Comparison of ENCODE assay signal across 42 cellular contexts in the genomic region with DNA sequence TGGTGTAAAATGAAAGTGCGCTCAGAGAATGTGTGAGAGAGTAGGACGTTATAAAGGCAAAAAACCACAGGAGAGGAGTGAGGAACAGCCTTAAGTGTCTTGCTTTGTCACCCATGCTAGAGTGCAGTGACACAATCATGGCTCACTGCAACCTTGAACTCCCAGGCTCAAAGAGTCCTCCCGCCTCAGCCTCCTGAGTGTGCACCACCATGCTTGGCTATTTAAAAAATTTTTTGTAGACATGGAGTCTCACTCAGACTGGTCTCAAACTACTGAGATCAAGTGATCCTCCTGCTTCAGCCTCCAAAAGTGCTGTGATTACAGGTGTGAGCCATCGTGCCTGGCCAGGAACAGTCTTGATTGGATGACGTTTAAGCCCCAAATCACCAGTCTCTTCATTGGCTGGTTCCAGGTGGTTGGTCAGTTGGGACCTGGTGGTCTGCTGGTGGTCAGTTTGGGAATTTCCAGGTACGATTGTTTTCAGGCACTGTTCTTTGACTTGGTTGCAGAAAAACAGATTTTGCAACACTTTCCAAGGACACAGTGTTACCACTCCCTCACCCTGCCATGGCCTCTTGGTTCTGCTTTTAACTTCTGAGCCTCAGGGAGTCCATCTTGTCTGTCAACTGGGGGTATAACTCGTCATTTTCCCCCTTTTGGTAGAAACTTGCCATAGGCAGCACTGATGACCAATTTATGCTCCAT. TPM values are rescaled to one million over a fixed set of nuclear protein-coding genes. Genes with fewer than 3 reads are reported as not detected.
"Had no signal": no experiment of that assay in that cellular context is flagged by ENCODE, and none has a peak within 500 bp of the region (broad histone marks: within the 10 kb centered on the region; RNA-seq: fewer than 3 reads in every experiment).

No MANE protein-coding gene starts in this region.

- H3K27ac Mint-ChIP-seq: activated B cell treated with CpG ODN at 0.5 μM for 24 hours; activated CD4-positive, alpha-beta memory T cell treated with anti-CD3 and anti-CD28 coated beads for 36 hours; activated naive CD4-positive, alpha-beta T cell treated with anti-CD3 and anti-CD28 coated beads, Interleukin-2, amount 10 ng/mL, durations not matched to agents 7 days and 5 days; activated naive CD8-positive, alpha-beta T cell; activated naive CD8-positive, alpha-beta T cell treated with anti-CD3 and anti-CD28 coated beads, Interleukin-2, amount 50 U/mL, for 24 hours; brain had no signal

- H3K36me3 ChIP-seq: MG63 had no signal

- DNase-seq: activated B cell treated with CpG ODN at 0.5 μM for 24 hours; activated CD4-positive, alpha-beta memory T cell treated with anti-CD3 and anti-CD28 coated beads for 36 hours; activated CD4-positive, alpha-beta T cell treated with anti-CD3 and anti-CD28 coated beads for 4 hours; activated CD4-positive, alpha-beta T cell treated with anti-CD3 and anti-CD28 coated beads, Interleukin-2, amount 50 U/mL, for 1 hour; activated CD4-positive, CD25-positive, alpha-beta regulatory T cell treated with anti-CD3 and anti-CD28 coated beads, Interleukin-2, amount 50 U/mL, for 72 hours; activated CD8-positive, alpha-beta memory T cell treated with anti-CD3 and anti-CD28 coated beads, Interleukin-2, amount 50 U/mL, for 4 hours; activated effector memory CD4-positive, alpha-beta T cell treated with Interleukin-2 at 50 U/mL for 16 hours; activated naive CD4-positive, alpha-beta T cell treated with anti-CD3 and anti-CD28 coated beads, Interleukin-2, amount 10 ng/mL, durations not matched to agents 7 days and 5 days; activated naive CD8-positive, alpha-beta T cell treated with anti-CD3 and anti-CD28 coated beads, Interleukin-2, amount 50 U/mL, for 24 hours; activated T-cell treated with anti-CD3 and anti-CD28 coated beads for 4 hours; activated T-cell treated with anti-CD3 and anti-CD28 coated beads, Interleukin-2, amount 50 U/mL, for 48 hours; anterior cingulate cortex; caudate nucleus; cerebellar nuclear complex; Kasumi-1; KG1; MG63; NCI-H1092; NCI-H1417; NCI-H146; NCI-H187; NCI-H2029 treated with DMSO at 0.1 percent for 48 hours; NCI-H2107; NCI-H2171; NCI-H510A; NCI-H526; NCI-H748 treated with DMSO at 0.1 percent for 48 hours; NK-92 treated with Interleukin-12 subunit alpha and Interleukin-12 subunit beta, amount 100 ng/mL, for 24 hours; OCI-M1; RPMI8226; SHP77 treated with DMSO at 0.1 percent for 48 hours; SK-N-SH; SW 1271; T-helper 1 cell; T-helper 2 cell; T-helper 9 cell had no signal

- H3K9me3 ChIP-seq: MG63, SJSA1, SK-N-SH had no signal

- H3K27me3 ChIP-seq: MG63, SJSA1 had no signal

- H3K27me3 Mint-ChIP-seq: activated B cell treated with CpG ODN at 0.5 μM for 24 hours; activated CD4-positive, alpha-beta memory T cell treated with anti-CD3 and anti-CD28 coated beads for 36 hours; activated naive CD4-positive, alpha-beta T cell treated with anti-CD3 and anti-CD28 coated beads, Interleukin-2, amount 10 ng/mL, durations not matched to agents 7 days and 5 days; activated naive CD8-positive, alpha-beta T cell; activated naive CD8-positive, alpha-beta T cell treated with anti-CD3 and anti-CD28 coated beads, Interleukin-2, amount 50 U/mL, for 24 hours; brain had no signal

- H3K4me1 Mint-ChIP-seq: activated B cell treated with CpG ODN at 0.5 μM for 24 hours; activated naive CD4-positive, alpha-beta T cell treated with anti-CD3 and anti-CD28 coated beads, Interleukin-2, amount 10 ng/mL, durations not matched to agents 7 days and 5 days; activated naive CD8-positive, alpha-beta T cell treated with anti-CD3 and anti-CD28 coated beads, Interleukin-2, amount 50 U/mL, for 24 hours; brain had no signal

- H3K4me1 ChIP-seq: SJSA1 had no signal

- H3K4me3 Mint-ChIP-seq: activated B cell treated with CpG ODN at 0.5 μM for 24 hours; activated CD4-positive, alpha-beta memory T cell treated with anti-CD3 and anti-CD28 coated beads for 36 hours; activated naive CD4-positive, alpha-beta T cell treated with anti-CD3 and anti-CD28 coated beads, Interleukin-2, amount 10 ng/mL, durations not matched to agents 7 days and 5 days; activated naive CD8-positive, alpha-beta T cell; activated naive CD8-positive, alpha-beta T cell treated with anti-CD3 and anti-CD28 coated beads, Interleukin-2, amount 50 U/mL, for 24 hours; brain had no signal

- H3K27ac ChIP-seq: SJSA1, VCaP had no signal

- H3K9me3 Mint-ChIP-seq: activated B cell treated with CpG ODN at 0.5 μM for 24 hours; activated CD4-positive, alpha-beta memory T cell treated with anti-CD3 and anti-CD28 coated beads for 36 hours; activated naive CD4-positive, alpha-beta T cell treated with anti-CD3 and anti-CD28 coated beads, Interleukin-2, amount 10 ng/mL, durations not matched to agents 7 days and 5 days; activated naive CD8-positive, alpha-beta T cell treated with anti-CD3 and anti-CD28 coated beads, Interleukin-2, amount 50 U/mL, for 24 hours; brain had no signal

- H3K9ac ChIP-seq: SK-N-SH had no signal

- H3K4me3 ChIP-seq: MG63, SJSA1 had no signal

- ATAC-seq: activated naive CD8-positive, alpha-beta T cell treated with anti-CD3 and anti-CD28 coated beads, Interleukin-2, amount 50 U/mL, for 24 hours; Panc1 had no signal

RNA-seq across cellular contexts. Expression of a gene that starts 24.6 kb away (rescaled TPM):
- total RNA-seq: activated B cell treated with CpG ODN at 0.5 μM for 24 hours; activated CD4-positive, alpha-beta memory T cell treated with anti-CD3 and anti-CD28 coated beads for 36 hours; bronchial epithelial cell had no signal
- polyA plus RNA-seq: SK-N-SH had no signal

RNA-seq across cellular contexts. Expression of a gene that starts 29.5 kb away (rescaled TPM):
- total RNA-seq: activated B cell treated with CpG ODN at 0.5 μM for 24 hours; activated CD4-positive, alpha-beta memory T cell treated with anti-CD3 and anti-CD28 coated beads for 36 hours; bronchial epithelial cell; SJSA1 had no signal
- polyA plus RNA-seq: SK-N-SH had no signal

RNA-seq across cellular contexts. Expression of a gene that starts 33.3 kb away (rescaled TPM):
- total RNA-seq: activated B cell treated with CpG ODN at 0.5 μM for 24 hours; activated CD4-positive, alpha-beta memory T cell treated with anti-CD3 and anti-CD28 coated beads for 36 hours; bronchial epithelial cell; SJSA1 had no signal
- polyA plus RNA-seq: SK-N-SH had no signal
